8 cellular contexts compared by ENCODE assay signal in the genomic region with DNA sequence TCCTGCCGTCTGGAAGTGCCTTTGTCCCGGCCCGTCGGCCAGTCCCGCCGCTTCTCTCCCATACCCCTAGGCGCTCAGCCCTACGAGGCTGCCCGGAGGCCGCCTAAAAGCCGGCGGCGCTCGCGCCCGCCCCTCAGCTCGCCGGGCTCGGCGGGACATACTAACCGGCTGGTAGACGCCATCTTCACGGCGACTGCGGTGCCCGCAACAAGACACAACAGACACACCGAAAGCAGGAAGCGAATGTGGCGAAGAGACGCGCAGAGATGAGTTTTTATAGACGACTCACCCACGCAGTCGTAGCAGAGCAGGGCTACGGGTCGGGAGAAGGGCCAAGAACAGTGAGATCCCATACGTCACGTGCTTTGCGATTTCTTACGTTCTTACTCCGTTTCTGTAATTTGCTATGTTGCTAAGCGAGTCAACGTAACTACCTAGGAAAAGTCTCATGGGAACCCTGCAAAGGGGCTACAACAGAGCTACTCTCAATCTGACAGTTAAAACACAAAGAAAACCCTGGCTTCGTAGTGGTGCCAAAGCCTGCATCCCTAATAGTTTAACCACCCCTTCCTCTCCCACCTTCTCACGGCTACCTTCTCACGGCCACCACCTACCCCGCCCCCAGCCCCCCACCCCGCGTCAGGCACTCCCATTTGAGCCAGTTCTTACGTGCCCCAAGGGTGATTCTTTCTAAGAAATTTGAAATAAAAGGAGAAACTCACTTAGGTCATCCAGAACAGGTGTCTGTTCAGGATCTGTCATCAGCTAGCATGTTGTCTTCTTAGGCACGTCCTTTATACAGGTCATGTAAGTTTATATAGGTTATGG. TPM values are rescaled to one million over a fixed set of nuclear protein-coding genes. Genes with fewer than 3 reads are reported as not detected.
A peak's percentile ranks its signal among the peaks of the same experiment; 100 is the strongest.
DNase-seq lines count a peak whose midpoint lies in the region; ATAC-seq, FAIRE-seq and TF ChIP-seq lines count a peak whose summit lies in the region.

Gene GTF2B (minus strand): TSS at position 250 of the 828 bp plus-strand sequence. CDS start 68 bp downstream, at position 182.

- H3K4ac ChIP-seq in H1 (replicated peaks; ENCODE audit: insufficient read length, low read depth, low read length), result no peak within 1 kb of the TSS

- H3K27ac ChIP-seq in H1 (ENCODE audit: low read depth, low read length), result peak within 1 kb of the TSS; percentile 46

- peak within 1 kb of the TSS; percentile 77; the same call in 1 of the 2 replicates for H2BK5ac ChIP-seq in H1 (ENCODE audit: low read depth, low read length)

- H3K18ac ChIP-seq in H1 (ENCODE audit: extremely low read depth, low read length), result no peak within 1 kb of the TSS; the same call in 1 of the 2 replicates

- H3K4me3 Mint-ChIP-seq in memory B cell, result peak within 1 kb of the TSS; percentile 96

- H2AK5ac ChIP-seq in H1 (ENCODE audit: low read depth, low read length), result no peak within 1 kb of the TSS

- peak within 1 kb of the TSS; percentile 93 for H3K27ac Mint-ChIP-seq in memory B cell

- no peak within 1 kb of the TSS for H3K23ac ChIP-seq in H1 (ENCODE audit: insufficient read length)

- no peaks in the 10 kb centered on the region for H4K20me1 ChIP-seq in H1 (replicated peaks in 1 of 2; ENCODE audit: control insufficient read depth in 1 of 2, insufficient read depth in 2 of 2, low read length in 2 of 2)

- H3K4me1 Mint-ChIP-seq in memory B cell, result peaks cover 29% of the 10 kb centered on the region

- 0 out of 3 replicates have a peak, but pooled peaks of 1 of the 2 experiments have one; percentile 55 for TF ChIP-seq EP300 in H1 (IDR thresholded peaks at IDR 0.05; ENCODE audit: borderline replicate concordance in 1 of 2, low read depth in 2 of 2, low read length in 2 of 2)

- no peak within 1 kb of the TSS for H3K14ac ChIP-seq in H1 (ENCODE audit: insufficient read length)

- H4K5ac ChIP-seq in H1 (ENCODE audit: insufficient read length, low read depth, low read length), result no peak within 1 kb of the TSS

- no peak within 1 kb of the TSS for H4K91ac ChIP-seq in H1 (replicated peaks; ENCODE audit: insufficient read length, low read length)

- H3K23me2 ChIP-seq in H1 (ENCODE audit: low read depth, low read length), result peaks cover 5% of the 10 kb centered on the region; the same call in 1 of the 2 replicates

- H2BK15ac ChIP-seq in H1 (ENCODE audit: low read length), result no peak within 1 kb of the TSS

- no peaks in the 10 kb centered on the region for H3K9me3 ChIP-seq in H1 (ENCODE audit: insufficient read depth in 2 of 2, low read depth in 1 of 2, low read length in 1 of 2)

- POLR2A ChIA-PET in H1 (lab: Charles Lee; ENCODE audit: partially characterized antibody), result interaction anchor here (0.7 to 1.7 kb wide), 11 partner anchors 9 to 207 kb away, joined by 3 to 5 read pairs (median 3); partner anchors contain the start of gene PKN2

- TF ChIP-seq POLR2A in H1 (IDR thresholded peaks at IDR 0.05; ENCODE audit: control extremely low read depth in 1 of 2, low read depth in 2 of 2, low read length in 2 of 2), result peak; percentile 78 to 90

- H3K9ac ChIP-seq in H1 (replicated peaks in 1 of 4; ENCODE audit: extremely low read depth in 1 of 4, low read depth in 3 of 4, low read length in 3 of 4), result peak within 1 kb of the TSS; percentile 68 to 93 (median 82)

- H3K79me2 ChIP-seq in H1 (ENCODE audit: control insufficient read depth in 1 of 2, insufficient read depth in 2 of 2, low read length in 2 of 2), result peaks cover 0 to 23% of the 10 kb centered on the region in 2 experiments; a peak in 2 of 4 replicates

- no peaks in the 10 kb centered on the region for H3K27me3 ChIP-seq in H1 (replicated peaks in 1 of 4; ENCODE audit: control insufficient read depth in 3 of 4, extremely low read depth in 1 of 4, insufficient read depth in 3 of 4, low read length in 3 of 4)

- ATAC-seq in memory B cell (ENCODE audit: low read depth), result peak; percentile 86

- DNase-seq in CMK (ENCODE audit: low read depth) (peak; percentile 91), GM20000 (ENCODE audit: low spot score) (peak; percentile 83), HT-29 (ENCODE audit: low spot score) (peak; percentile 93), NOMO-1 treated with DMSO at 0.1 percent for 48 hours (lab: John Stamatoyannopoulos, UW; ENCODE audit: unreplicated experiment) (peak; percentile 96), H1 (ENCODE audit: low read depth in 1 of 2, low spot score in 2 of 2) (peak; percentile 54 to 84), memory B cell (ENCODE audit: low spot score in 2 of 2) (peak; percentile 95)
- peak; percentile 82 to 90 for DNase-seq in activated CD8-positive, alpha-beta memory T cell treated with anti-CD3 and anti-CD28 coated beads for 4 hours (ENCODE audit: low read depth in 2 of 2)
- DNase-seq in stimulated activated CD8-positive, alpha-beta memory T cell treated with anti-CD3 and anti-CD28 coated beads, Interleukin-12 subunit alpha, Interleukin-12 subunit beta, amount 100 ng/mL, for 24 hours (ENCODE audit: extremely low read depth), result peak; percentile 73

- H3K36me3 Mint-ChIP-seq in memory B cell, result peaks cover 4% of the 10 kb centered on the region

- no peaks in the 10 kb centered on the region for H3K27me3 Mint-ChIP-seq in memory B cell

- peak; percentile 87 for FAIRE-seq in H1 (lab: Jason Lieb, UNC)

- no peak for TF ChIP-seq RAD21 in H1 (IDR thresholded peaks at IDR 0.05 in 1 of 2, conservative IDR thresholded peaks at IDR 0.05 in 1 of 2; ENCODE audit: low read depth in 2 of 2, low read length in 2 of 2)

- TF ChIP-seq CTCF in GM20000 (IDR thresholded peaks at IDR 0.05; ENCODE audit: extremely low read depth, missing control alignments) (no peak), H1 (IDR thresholded peaks at IDR 0.05; ENCODE audit: control extremely low read depth in 1 of 3, insufficient read depth in 1 of 3, low read depth in 1 of 3, low read length in 3 of 3) (no peak; a peak in 1 of 4 replicates)

- H3K36me3 ChIP-seq in H1 (ENCODE audit: control insufficient read depth in 2 of 4, insufficient read depth in 4 of 4, low read length in 3 of 4), result no peaks in the 10 kb centered on the region; a peak in 1 of 8 replicates

- H3K4me1 ChIP-seq in H1 (replicated peaks in 1 of 4; ENCODE audit: control insufficient read depth in 3 of 4, insufficient read depth in 4 of 4, low read length in 3 of 4), result peaks cover 0 to 4% (median 3%) of the 10 kb centered on the region in 4 experiments; a peak in 3 of 7 replicates

- H2AFZ ChIP-seq in H1 (ENCODE audit: low read length), result peak within 1 kb of the TSS; percentile 99

- WGBS in H1 (ENCODE audit: extremely low coverage in 1 of 2, insufficient coverage in 1 of 2, insufficient read length in 1 of 2, insufficient replicate concordance in 2 of 2, low coverage in 1 of 2, low lambda C conversion rate in 2 of 2, missing lambda C conversion rate in 1 of 2), 2 experiments, result 2% methylated on average over 51 of the region's 51 CpGs; no CpG with 5 or more reads in 1 of the 2 experiments

- CTCF ChIA-PET in H1 (lab: Charles Lee; ENCODE audit: partially characterized antibody), result interaction anchor here (0.6 to 9.4 kb wide), 5 partner anchors 15 to 707 kb away, joined by 3 to 68 read pairs (median 4); no protein-coding TSS in a partner anchor

- peak within 1 kb of the TSS; percentile 90; the same call in 1 of the 2 replicates for H4K8ac ChIP-seq in H1 (ENCODE audit: extremely low read depth, insufficient read depth, low read length)

- H2BK120ac ChIP-seq in H1 (replicated peaks; ENCODE audit: low read depth, low read length), result no peak within 1 kb of the TSS

- H3K9me3 Mint-ChIP-seq in memory B cell, result no peaks in the 10 kb centered on the region

- H2BK12ac ChIP-seq in H1 (ENCODE audit: low read depth, low read length), result peak within 1 kb of the TSS; percentile 69; the same call in 1 of the 2 replicates

- peak within 1 kb of the TSS; percentile 65 to 80 for H3K4me2 ChIP-seq in H1 (ENCODE audit: insufficient read depth in 1 of 2, low read depth in 2 of 2, low read length in 2 of 2)

- no peak within 1 kb of the TSS for H2BK20ac ChIP-seq in H1 (ENCODE audit: low read length)

- no peak within 1 kb of the TSS for H3K56ac ChIP-seq in H1 (replicated peaks; ENCODE audit: insufficient read length, low read depth, low read length)

- peak within 1 kb of the TSS; percentile 76 to 88 (median 79) for H3K4me3 ChIP-seq in H1 (ENCODE audit: extremely low read depth in 1 of 4, insufficient read depth in 2 of 4, low read depth in 3 of 4, low read length in 4 of 4)

- H3K79me1 ChIP-seq in H1 (ENCODE audit: low read depth, low read length), result no peaks in the 10 kb centered on the region

TF ChIP-seq in H1, 55 proteins besides CTCF, POLR2A, EP300 and RAD21 (continues in another document):
- TF ChIP-seq TAF1 (IDR thresholded peaks at IDR 0.05; ENCODE audit: low read depth, low read length) (peak; percentile 91), KDM4A (IDR thresholded peaks at IDR 0.05; ENCODE audit: low read depth, low read length, severe bottlenecking) (peak; percentile 93), RNF2 (IDR thresholded peaks at IDR 0.05; ENCODE audit: borderline replicate concordance, low read depth, low read length, missing control alignments, poor library complexity, severe bottlenecking) (no peak), CREB1 (IDR thresholded peaks at IDR 0.05) (peak; percentile 95), POLR2AphosphoS5 (IDR thresholded peaks at IDR 0.05; ENCODE audit: low read depth, low read length) (peak; percentile 94), YY1 (IDR thresholded peaks at IDR 0.05; ENCODE audit: low read depth, low read length) (peak; percentile 81), SP4 (IDR thresholded peaks at IDR 0.05; ENCODE audit: low read length) (peak; percentile 85)
- TF ChIP-seq, protein P1, sequence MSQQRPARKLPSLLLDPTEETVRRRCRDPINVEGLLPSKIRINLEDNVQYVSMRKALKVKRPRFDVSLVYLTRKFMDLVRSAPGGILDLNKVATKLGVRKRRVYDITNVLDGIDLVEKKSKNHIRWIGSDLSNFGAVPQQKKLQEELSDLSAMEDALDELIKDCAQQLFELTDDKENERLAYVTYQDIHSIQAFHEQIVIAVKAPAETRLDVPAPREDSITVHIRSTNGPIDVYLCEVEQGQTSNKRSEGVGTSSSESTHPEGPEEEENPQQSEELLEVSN (IDR thresholded peaks at IDR 0.05), result 0 out of 2 replicates have a peak, but pooled peaks have one; percentile 46

RNA-seq across cellular contexts. Expression of gene GTF2B, which starts in this region (rescaled TPM):
- 19.2 and 22.8 TPM in 2 replicates for total RNA-seq in HT-29 (2014; rRNA removed; shearing (Covaris generic))
- total RNA-seq in H1 (2021; fragmentation: NEBNext Ultra II Directional; extraction: Animal tissue kit (Norgen Biotek cat#: 25700)), result 13.5 and 15.6 TPM in 2 replicates
- polyA plus RNA-seq in H1 (2011; rRNA removed), result 8.7 and 14.9 TPM in 2 replicates
- 18.2 TPM for polyA plus RNA-seq in H1 (2011; cell fraction: cytosol; rRNA removed)
- polyA plus RNA-seq in H1 (2011; cell fraction: nucleus; rRNA removed), result 6.0 TPM
- 15.5 to 22.9 TPM (median 16.2 TPM) in 4 replicates for polyA plus RNA-seq in H1 (2012, experiment 1 of 2)
- polyA plus RNA-seq in H1 (2012, experiment 2 of 2), result 3.0 TPM
- 10.9 TPM for polyA plus RNA-seq in H1 (2013, experiment 1 of 2)
- polyA plus RNA-seq in H1 (2013, experiment 2 of 2), result 12.0 TPM
- polyA minus RNA-seq in H1 (2011; rRNA and poly(A)+ RNA removed), result 13.3 and 14.4 TPM in 2 replicates
- polyA minus RNA-seq in H1 (2011; cell fraction: cytosol; rRNA and poly(A)+ RNA removed), result 9.2 TPM
- polyA minus RNA-seq in H1 (2011; cell fraction: nucleus; rRNA and poly(A)+ RNA removed), result 12.5 TPM

Comparison
In these comparisons a context has a peak if more than half of its experiments do, and no peak if none do; other contexts are left out.
1. Peak in every context shown above with its lines: DNase-seq, ATAC-seq, H3K4me3 ChIP-seq and H3K27ac ChIP-seq.